1 cellular context compared by ENCODE assay signal in genomic region chr4:140523857-140524742, GRCh38.
TF ChIP-seq lines count a peak whose summit lies in the region.

Gene ELMOD2, plus strand, starts transcription at chr4:140524168. Its CDS starts 1,261 bp downstream, at chr4:140525429.

TF ChIP-seq in HepG2, 621 proteins besides CTCF, POLR2A, EP300 and RAD21 (continued from another document and continues in another):
- 0 out of 2 replicates have a peak, but pooled peaks have one; percentile 31 for TF ChIP-seq ZBTB25 (CRISPR knock-in tag; IDR thresholded peaks at IDR 0.05)
- TF ChIP-seq ZNF441 (CRISPR knock-in tag; IDR thresholded peaks at IDR 0.05; ENCODE audit: borderline replicate concordance) = peak; percentile 35; the same call in 1 of the 2 replicates
- 0 out of 2 replicates have a peak, but pooled peaks have one; percentile 34 for TF ChIP-seq NR2F6 (IDR thresholded peaks at IDR 0.05)
- TF ChIP-seq NR2F6 (CRISPR knock-in tag; IDR thresholded peaks at IDR 0.05) = no peak
- TF ChIP-seq NFE2L2 (IDR thresholded peaks at IDR 0.05; ENCODE audit: low read length) = no peak
- TF ChIP-seq THAP7 (CRISPR knock-in tag; IDR thresholded peaks at IDR 0.05) = peak; percentile 50; the same call in 1 of the 2 replicates
- TF ChIP-seq SNAPC5 (CRISPR knock-in tag; IDR thresholded peaks at IDR 0.05; ENCODE audit: borderline replicate concordance) = 0 out of 2 replicates have a peak, but pooled peaks have one; percentile 55
- peak; percentile 70; the same call in 1 of the 2 replicates for TF ChIP-seq ZSCAN5A (CRISPR knock-in tag; IDR thresholded peaks at IDR 0.05; ENCODE audit: borderline replicate concordance)
- no peak for TF ChIP-seq ZZZ3 (CRISPR knock-in tag; IDR thresholded peaks at IDR 0.05; ENCODE audit: borderline replicate concordance)
- TF ChIP-seq ZNF275 (CRISPR knock-in tag; IDR thresholded peaks at IDR 0.05; ENCODE audit: borderline replicate concordance) = 0 out of 2 replicates have a peak, but pooled peaks have one; percentile 67
- no peak for TF ChIP-seq TRIM22 (IDR thresholded peaks at IDR 0.05)
- peak; percentile 93 for TF ChIP-seq E2F1 (CRISPR knock-in tag; IDR thresholded peaks at IDR 0.05)
- TF ChIP-seq XRCC5 (optimal IDR thresholded peaks at IDR 0.05; ENCODE audit: low read length) = peak; percentile 81
- no peak for TF ChIP-seq THRA (CRISPR knock-in tag; IDR thresholded peaks at IDR 0.05; ENCODE audit: borderline replicate concordance)
- TF ChIP-seq CAMTA2 (CRISPR knock-in tag; IDR thresholded peaks at IDR 0.05; ENCODE audit: borderline replicate concordance) = no peak
- no peak for TF ChIP-seq GZF1 (CRISPR knock-in tag; IDR thresholded peaks at IDR 0.05)
- peak; percentile 54 for TF ChIP-seq PATZ1 (CRISPR knock-in tag; IDR thresholded peaks at IDR 0.05)
- TF ChIP-seq HDAC1 (CRISPR knock-in tag; IDR thresholded peaks at IDR 0.05) = peak; percentile 80
- TF ChIP-seq TOPORS (CRISPR knock-in tag; IDR thresholded peaks at IDR 0.05) = peak; percentile 67
- TF ChIP-seq ATAD3A (CRISPR knock-in tag; IDR thresholded peaks at IDR 0.05) = no peak
- TF ChIP-seq MXD1 (CRISPR knock-in tag; IDR thresholded peaks at IDR 0.05) = no peak; the same call in 1 of the 2 replicates
- TF ChIP-seq ZNF136 (CRISPR knock-in tag; IDR thresholded peaks at IDR 0.05; ENCODE audit: low read depth) = peak; percentile 90
- peak; percentile 23; the same call in 1 of the 2 replicates for TF ChIP-seq AKNA (CRISPR knock-in tag; IDR thresholded peaks at IDR 0.05; ENCODE audit: borderline replicate concordance)
- TF ChIP-seq REXO4 (CRISPR knock-in tag; IDR thresholded peaks at IDR 0.05; ENCODE audit: borderline replicate concordance) = no peak
- no peak for TF ChIP-seq MAFK (conservative IDR thresholded peaks at IDR 0.05 in 1 of 2, IDR thresholded peaks at IDR 0.05 in 1 of 2; ENCODE audit: low read length in 2 of 2)
- TF ChIP-seq BCL6 (CRISPR knock-in tag; IDR thresholded peaks at IDR 0.05) = peak; percentile 16; the same call in 1 of the 2 replicates
- TF ChIP-seq ADNP (CRISPR knock-in tag; IDR thresholded peaks at IDR 0.05) = 0 out of 2 replicates have a peak, but pooled peaks have one; percentile 19
- TF ChIP-seq NR0B2 (CRISPR knock-in tag; IDR thresholded peaks at IDR 0.05) = peak; percentile 30; the same call in 1 of the 2 replicates
- TF ChIP-seq ZNF350 (CRISPR knock-in tag; IDR thresholded peaks at IDR 0.05; ENCODE audit: borderline replicate concordance, low read depth) = peak; percentile 75; the same call in 1 of the 2 replicates
